In genomic region chrX:4253092-4253491, GRCh38 we compare ENCODE assay signal across 13 cellular contexts.
DNase-seq lines count a peak whose midpoint lies in the region; ATAC-seq, FAIRE-seq and TF ChIP-seq lines count a peak whose summit lies in the region.
"Had no signal": no experiment of that assay in that cellular context is flagged by ENCODE, and none has a peak within 500 bp of the region (broad histone marks: within the 10 kb centered on the region; RNA-seq: fewer than 3 reads in every experiment).

No MANE protein-coding gene starts in this region.

- no peaks in the 10 kb centered on the region for H3K36me3 ChIP-seq in K562 (ENCODE audit: control insufficient read depth, insufficient read depth, low read length)
- H3K36me3 ChIP-seq: thyroid gland had no signal

- no peak overlapping the region for H3K27ac ChIP-seq in CD4-positive, alpha-beta T cell (ENCODE audit: low read depth, low read length)
- H3K27ac ChIP-seq in K562 (ENCODE audit: extremely low read depth, low read depth, low read length): no peak overlapping the region
- H3K27ac ChIP-seq: thyroid gland had no signal

- no peak for TF ChIP-seq RAD21 in K562 (CRISPR knock-in tag; conservative IDR thresholded peaks at IDR 0.05 in 1 of 2, IDR thresholded peaks at IDR 0.05 in 1 of 2)

- TF ChIP-seq POLR2A in K562 (conservative IDR thresholded peaks at IDR 0.05): no peak
- TF ChIP-seq POLR2A in GM18505 (IDR thresholded peaks at IDR 0.05; ENCODE audit: borderline replicate concordance, extremely low read depth, insufficient read depth, insufficient read length): no peak

- no peaks in the 10 kb centered on the region for H3K9me1 ChIP-seq in K562 (ENCODE audit: control insufficient read depth, insufficient read depth, low read length)

- FAIRE-seq in K562 (lab: Jason Lieb, UNC): no peak

- no peak overlapping the region for H3K4me3 ChIP-seq in K562
- H3K4me3 ChIP-seq: thyroid gland had no signal

- CTCF ChIA-PET in CD4-positive, alpha-beta T cell (lab: Charles Lee): no interaction called here
- CTCF ChIA-PET in K562 (lab: Yijun Ruan, JAX; ENCODE audit: low intra/inter-chr PET ratio): no interaction called here

- no peak overlapping the region for H3K4me2 ChIP-seq in K562 (ENCODE audit: insufficient read depth, low read length)

- no peak for ATAC-seq in CD4-positive, alpha-beta T cell (ENCODE audit: poor library complexity)
- ATAC-seq in K562: no peak
- ATAC-seq in GM19397 (IDR thresholded peaks at IDR 0.05; ENCODE audit: unreplicated experiment): no peak
- no peak for ATAC-seq in GM18505 (IDR thresholded peaks at IDR 0.05; ENCODE audit: unreplicated experiment)
- ATAC-seq: activated T-helper 17 cell treated with anti-CD3 and anti-CD28 coated beads, Interleukin-2, amount 50 U/mL, for 72 hours had no signal

- H4K20me1 ChIP-seq in K562 (replicated peaks; ENCODE audit: control insufficient read depth, insufficient read depth, low read length): no peaks in the 10 kb centered on the region

- peaks cover 5% of the 10 kb centered on the region for H3K4me1 Mint-ChIP-seq in CD4-positive, alpha-beta T cell (ENCODE audit: low read depth)
- H3K4me1 Mint-ChIP-seq: activated T-helper 17 cell treated with anti-CD3 and anti-CD28 coated beads, Interleukin-2, amount 50 U/mL, for 72 hours had no signal

- TF ChIP-seq CTCF in CD4-positive, alpha-beta T cell (IDR thresholded peaks at IDR 0.05): no peak
- TF ChIP-seq CTCF in K562 (IDR thresholded peaks at IDR 0.05 in 2 of 3, conservative IDR thresholded peaks at IDR 0.05 in 1 of 3; ENCODE audit: insufficient read depth in 2 of 3, low read depth in 1 of 3, low read length in 3 of 3) (no peak), GM13977 (IDR thresholded peaks at IDR 0.05; ENCODE audit: extremely low read depth, insufficient read depth, missing control alignments) (no peak)

- POLR2A ChIA-PET in CD4-positive, alpha-beta T cell (lab: Charles Lee): no interaction called here
- POLR2A ChIA-PET in K562 (lab: Yijun Ruan, JAX): no interaction called here

- no peak for DNase-seq in CD4-positive, alpha-beta T cell
- DNase-seq in GF-D8 (lab: John Stamatoyannopoulos, UW): peak; percentile 52
- DNase-seq in NOMO-1 treated with dmso at 0.1 percent for 144 hours (lab: John Stamatoyannopoulos, UW; ENCODE audit: unreplicated experiment): peak; percentile 18
- DNase-seq in K562 (ENCODE audit: extremely low read depth in 1 of 4, low spot score in 3 of 4): no peak
- DNase-seq in GM13977 (ENCODE audit: low spot score): no peak
- DNase-seq: activated CD4-positive, alpha-beta T cell treated with anti-CD3 and anti-CD28 coated beads, Interleukin-2, amount 50 U/mL, for 48 hours; NCI-H1436 treated with DMSO at 0.1 percent for 48 hours; NCI-H510A; thyroid gland had no signal

- no TSS peak for BruUV-seq in K562 (replicated peaks; lab: Mats Ljungman, UMichigan)

- H2AFZ ChIP-seq in K562 (ENCODE audit: low read depth, low read length): no peak overlapping the region

- H3K9me3 Mint-ChIP-seq in CD4-positive, alpha-beta T cell: no peaks in the 10 kb centered on the region

- intact Hi-C loops in CD4-positive, alpha-beta T cell (cut with DNase I, micrococcal nuclease): no loop called here
- intact Hi-C loops in K562 (cut with micrococcal nuclease): no loop called here

- no peak for TF ChIP-seq EP300 in K562 (IDR thresholded peaks at IDR 0.05; ENCODE audit: low read length)

- in situ Hi-C loops in K562 (cut with MboI) (no loop called here), GM13977 (cut with MboI; ENCODE audit: low pct_unique_long_range_greater_than_20kb, low sequenced_read_pairs, unreplicated experiment) (no loop called here)

- H3K4me3 Mint-ChIP-seq in CD4-positive, alpha-beta T cell: no peak overlapping the region
- H3K4me3 Mint-ChIP-seq: activated T-helper 17 cell treated with anti-CD3 and anti-CD28 coated beads, Interleukin-2, amount 50 U/mL, for 72 hours; brain had no signal

- no peak overlapping the region for H3K9ac ChIP-seq in K562 (ENCODE audit: insufficient read depth in 1 of 2, low read depth in 2 of 2, low read length in 2 of 2)

- WGBS in K562 (ENCODE audit: insufficient coverage, low coverage, missing lambda C conversion rate): 0% methylated on average over 2 of the region's 2 CpGs

- no peaks in the 10 kb centered on the region for H3K79me2 ChIP-seq in K562 (ENCODE audit: control insufficient read depth, insufficient read depth, low read length)

- H3K9me3 ChIP-seq in CD4-positive, alpha-beta T cell (ENCODE audit: control insufficient read depth, low read length): no peaks in the 10 kb centered on the region
- no peaks in the 10 kb centered on the region for H3K9me3 ChIP-seq in K562 (replicated peaks; ENCODE audit: control insufficient read depth, insufficient read depth, low read depth, low read length)
- H3K9me3 ChIP-seq: thyroid gland had no signal

- peak overlapping the region; percentile 8 for H3K27ac Mint-ChIP-seq in CD4-positive, alpha-beta T cell
- H3K27ac Mint-ChIP-seq: activated T-helper 17 cell treated with anti-CD3 and anti-CD28 coated beads, Interleukin-2, amount 50 U/mL, for 72 hours; brain had no signal

- H3K27me3 Mint-ChIP-seq in CD4-positive, alpha-beta T cell: no peaks in the 10 kb centered on the region
- H3K27me3 Mint-ChIP-seq: activated T-helper 17 cell treated with anti-CD3 and anti-CD28 coated beads, Interleukin-2, amount 50 U/mL, for 72 hours; brain had no signal

- H3K36me3 Mint-ChIP-seq in CD4-positive, alpha-beta T cell (ENCODE audit: low read depth): no peaks in the 10 kb centered on the region
- H3K36me3 Mint-ChIP-seq: brain had no signal

- no peaks in the 10 kb centered on the region for H3K27me3 ChIP-seq in CD4-positive, alpha-beta T cell (ENCODE audit: control insufficient read depth, insufficient read depth, low read length)
- H3K27me3 ChIP-seq in K562 (ENCODE audit: control insufficient read depth in 2 of 2, insufficient read depth in 2 of 2, low read length in 2 of 2): no peaks in the 10 kb centered on the region
- H3K27me3 ChIP-seq: thyroid gland had no signal

- H3K4me1 ChIP-seq in K562 (replicated peaks in 1 of 2; ENCODE audit: control insufficient read depth in 2 of 2, insufficient read depth in 2 of 2, low read length in 2 of 2): no peaks in the 10 kb centered on the region
- H3K4me1 ChIP-seq: thyroid gland had no signal

TF ChIP-seq in K562, 482 proteins besides CTCF, POLR2A, EP300 and RAD21:
- TF ChIP-seq SPI1 (IDR thresholded peaks at IDR 0.05; ENCODE audit: borderline replicate concordance, low read depth, low read length): 0 out of 2 replicates have a peak, but pooled peaks have one; percentile 12
- no peak for TF ChIP-seq NR3C1 (CRISPR knock-in tag; IDR thresholded peaks at IDR 0.05)

Comparison
In these comparisons a context has a peak if more than half of its experiments do, and no peak if none do; other contexts are left out.
1. DNase-seq: peak in GF-D8 (single experiment) and NOMO-1 treated with dmso at 0.1 percent for 144 hours (single experiment); none in CD4-positive, alpha-beta T cell (0 of 10), K562 (0 of 4) and GM13977 (single experiment).